8 cellular contexts compared by ENCODE assay signal in genomic region chr9:134404376-134405358, GRCh38.
DNase-seq lines count a peak whose midpoint lies in the region; ATAC-seq and TF ChIP-seq lines count a peak whose summit lies in the region.
"Had no signal": no experiment of that assay in that cellular context is flagged by ENCODE, and none has a peak within 500 bp of the region (broad histone marks: within the 10 kb centered on the region; RNA-seq: fewer than 3 reads in every experiment).

No MANE protein-coding gene starts in this region.

- H3K9me3 ChIP-seq in HCT116 (ENCODE audit: control insufficient read depth in 1 of 2, insufficient read depth in 1 of 2, low read depth in 1 of 2, low read length in 2 of 2), result peaks cover 0 to under 1% of the 10 kb centered on the region in 2 experiments; a peak in 1 of 4 replicates
- no peaks in the 10 kb centered on the region for H3K9me3 ChIP-seq in T-helper 17 cell (ENCODE audit: control insufficient read depth, low read length, poor library complexity, severe bottlenecking)
- H3K9me3 ChIP-seq in stomach smooth muscle (ENCODE audit: control insufficient read depth in 2 of 2, low read length in 2 of 2), result no peaks in the 10 kb centered on the region

- peaks cover 17 to 43% of the 10 kb centered on the region in 2 experiments for H3K4me1 ChIP-seq in HCT116 (ENCODE audit: control insufficient read depth in 1 of 2, insufficient read depth in 2 of 2, low read length in 2 of 2)
- H3K4me1 ChIP-seq in stomach smooth muscle (ENCODE audit: control insufficient read depth, insufficient read depth, low read length), result peaks cover 84% of the 10 kb centered on the region

- no peak overlapping the region; the same call in 1 of the 2 replicates for H3K4me2 ChIP-seq in HCT116 (ENCODE audit: low read length)

- H3K27me3 ChIP-seq in HCT116 (ENCODE audit: insufficient read depth, low read length) (no peaks in the 10 kb centered on the region), layer of hippocampus (ENCODE audit: control insufficient read depth, insufficient read depth, low read length) (no peaks in the 10 kb centered on the region), stomach smooth muscle (ENCODE audit: control insufficient read depth in 1 of 2, insufficient read depth in 2 of 2, low read length in 2 of 2) (no peaks in the 10 kb centered on the region)

- H3K9me2 ChIP-seq in HCT116 (ENCODE audit: insufficient read depth), result no peaks in the 10 kb centered on the region

- H3K36me3 Mint-ChIP-seq in T-helper 17 cell (ENCODE audit: low read depth), result no peaks in the 10 kb centered on the region

- no TSS peak for BruUV-seq in HCT116 (replicated peaks; lab: Mats Ljungman, UMichigan)

- H3K27ac Mint-ChIP-seq in T-helper 17 cell, result peak overlapping the region; percentile 71

- peaks cover 14% of the 10 kb centered on the region; the same call in 1 of the 2 replicates for H3K79me2 ChIP-seq in HCT116 (ENCODE audit: insufficient read depth, low read length)

- no peak for DNase-seq in HCT116 (ENCODE audit: low read depth, low spot score)
- DNase-seq in T-helper 17 cell, result no peak
- no peak for DNase-seq in islet precursor cell
- no peak for DNase-seq in NCI-H510A treated with DMSO at 0.1 percent for 48 hours (lab: John Stamatoyannopoulos, UW)
- DNase-seq: NCI-H526 treated with DMSO at 0.1 percent for 48 hours had no signal

- TF ChIP-seq RAD21 in HCT116 (IDR thresholded peaks at IDR 0.05; ENCODE audit: low read depth), result no peak

- intact Hi-C loops in HCT116 (cut with micrococcal nuclease), result no loop called here

- no peak for TF ChIP-seq POLR2A in HCT116 (IDR thresholded peaks at IDR 0.05; ENCODE audit: borderline replicate concordance, extremely low read depth, insufficient read depth, insufficient read length)

- H3K9ac ChIP-seq in HCT116 (ENCODE audit: low read length) (peak overlapping the region; percentile 26; the same call in 1 of the 2 replicates), stomach smooth muscle (ENCODE audit: low read length in 2 of 2) (no peak overlapping the region)

- CTCF ChIA-PET in HCT116 (lab: Charles Lee), result no interaction called here

- RAD21 ChIA-PET in HCT116 (lab: Charles Lee; ENCODE audit: low non-redundant PET in 1 of 2, low total read pairs in 2 of 2, uncharacterized antibody in 2 of 2, unreplicated experiment in 2 of 2), result no interaction called here

- peak overlapping the region; percentile 74 for H3K4me3 Mint-ChIP-seq in T-helper 17 cell

- no peak overlapping the region for H3K4me3 ChIP-seq in HCT116 (replicated peaks in 1 of 2; ENCODE audit: low read depth in 1 of 2, low read length in 2 of 2)
- peak overlapping the region in 1 of 2 donors; percentile 44 for H3K4me3 ChIP-seq in stomach smooth muscle (ENCODE audit: low read length in 2 of 2)

- H3K36me3 ChIP-seq in HCT116 (ENCODE audit: control insufficient read depth in 1 of 2, insufficient read depth in 2 of 2, low read length in 2 of 2) (no peaks in the 10 kb centered on the region), stomach smooth muscle (ENCODE audit: control insufficient read depth in 2 of 2, insufficient read depth in 2 of 2, low read length in 2 of 2) (peaks cover 0 to 2% of the 10 kb centered on the region in 2 donors)

- no peak for ATAC-seq in HCT116
- no peak for ATAC-seq in T-helper 17 cell
- no peak for ATAC-seq in esophagus mucosa

- no peaks in the 10 kb centered on the region for H4K20me1 ChIP-seq in HCT116 (ENCODE audit: insufficient read depth)

- POLR2A ChIA-PET in HCT116 (lab: Charles Lee), result no interaction called here

- peaks cover 26% of the 10 kb centered on the region for H3K4me1 Mint-ChIP-seq in T-helper 17 cell

- H3K27ac ChIP-seq in HCT116 (ENCODE audit: low read depth, low read length), result peak overlapping the region; percentile 46; the same call in 1 of the 2 replicates
- H3K27ac ChIP-seq in layer of hippocampus (ENCODE audit: low read depth, low read length), result peak overlapping the region; percentile 48
- H3K27ac ChIP-seq in stomach smooth muscle (ENCODE audit: low read length), result peak overlapping the region; percentile 37

- H3K27me3 Mint-ChIP-seq in T-helper 17 cell, result no peaks in the 10 kb centered on the region

- H2AFZ ChIP-seq in HCT116 (ENCODE audit: low read depth, low read length, poor library complexity, severe bottlenecking), result no peak overlapping the region

- TF ChIP-seq CTCF in HCT116 (IDR thresholded peaks at IDR 0.05 in 2 of 3, conservative IDR thresholded peaks at IDR 0.05 in 1 of 3; ENCODE audit: borderline replicate concordance in 1 of 3, insufficient read depth in 1 of 3, low read depth in 2 of 3, low read length in 2 of 3), result no peak

TF ChIP-seq in HCT116, 20 proteins besides CTCF, POLR2A, EP300 and RAD21:
- TF ChIP-seq MAX (IDR thresholded peaks at IDR 0.05), result no peak
- TF ChIP-seq ELF1 (IDR thresholded peaks at IDR 0.05; ENCODE audit: borderline replicate concordance, low read depth), result no peak
- no peak for TF ChIP-seq SP1 (IDR thresholded peaks at IDR 0.05; ENCODE audit: low read depth)
- no peak for TF ChIP-seq ZBTB33 (IDR thresholded peaks at IDR 0.05; ENCODE audit: extremely low read depth, insufficient replicate concordance, low read length)
- no peak for TF ChIP-seq YY1 (IDR thresholded peaks at IDR 0.05; ENCODE audit: extremely low read depth, insufficient replicate concordance, low read depth, low read length)
- TF ChIP-seq EZH2 (IDR thresholded peaks at IDR 0.05), result no peak
- TF ChIP-seq SIN3A (IDR thresholded peaks at IDR 0.05; ENCODE audit: low read depth), result no peak
- TF ChIP-seq JUND (IDR thresholded peaks at IDR 0.05), result no peak
- TF ChIP-seq ZFX (IDR thresholded peaks at IDR 0.05), result no peak
- no peak for TF ChIP-seq EGR1 (IDR thresholded peaks at IDR 0.05; ENCODE audit: low read depth)
- no peak for TF ChIP-seq SRF (IDR thresholded peaks at IDR 0.05; ENCODE audit: low read depth)
- no peak for TF ChIP-seq ATF3 (IDR thresholded peaks at IDR 0.05)
- TF ChIP-seq TCF7L2 (IDR thresholded peaks at IDR 0.05; ENCODE audit: borderline replicate concordance, extremely low read depth, insufficient read depth, insufficient read length), result no peak
- TF ChIP-seq CBX3 (IDR thresholded peaks at IDR 0.05; ENCODE audit: low read depth), result no peak
- no peak for TF ChIP-seq FOSL1 (IDR thresholded peaks at IDR 0.05; ENCODE audit: low read depth)
- no peak for TF ChIP-seq CEBPB (IDR thresholded peaks at IDR 0.05; ENCODE audit: low read depth)
